ENCODE assay signal across 1 cellular context in genomic region chr3:158801696-158802398, GRCh38.
TF ChIP-seq lines count a peak whose summit lies in the region.

MFSD1 (plus strand) TSS chr3:158802054; CDS start chr3:158802153, 99 bp downstream.

TF ChIP-seq in liver, 16 proteins besides CTCF, POLR2A, EP300 and RAD21 (continued from another document):
- peak in 1 of 2 donors; percentile 13 for TF ChIP-seq JUND (IDR thresholded peaks at IDR 0.05)
- peak; percentile 33 to 36 for TF ChIP-seq EGR1 (IDR thresholded peaks at IDR 0.05; ENCODE audit: low read depth in 2 of 2)
- TF ChIP-seq RXRA (IDR thresholded peaks at IDR 0.05), result peak; percentile 92 to 95
- no peak for TF ChIP-seq NR2F2 (IDR thresholded peaks at IDR 0.05)
